Comparison of ENCODE assay signal across 9 cellular contexts in genomic region chr11:131064373-131064991, GRCh38.
A peak's percentile ranks its signal among the peaks of the same experiment; 100 is the strongest.
DNase-seq lines count a peak whose midpoint lies in the region; ATAC-seq, FAIRE-seq and TF ChIP-seq lines count a peak whose summit lies in the region.
"Had no signal": no experiment of that assay in that cellular context is flagged by ENCODE, and none has a peak within 500 bp of the region (broad histone marks: within the 10 kb centered on the region; RNA-seq: fewer than 3 reads in every experiment).

No MANE protein-coding gene starts in this region.

- WGBS in mammary epithelial cell (ENCODE audit: low coverage, missing lambda C conversion rate), result 2% methylated on average over 10 of the region's 12 CpGs

- peak; percentile 82 for FAIRE-seq in GM18507 (lab: Jason Lieb, UNC)

- H3K4me1 ChIP-seq in NT2/D1 (ENCODE audit: insufficient read depth, insufficient read length) (no peaks in the 10 kb centered on the region), mammary epithelial cell (ENCODE audit: insufficient read depth, low read length) (no peaks in the 10 kb centered on the region), tibial artery (no peaks in the 10 kb centered on the region)

- H4K20me1 ChIP-seq in mammary epithelial cell (ENCODE audit: insufficient read depth, low read length), result no peaks in the 10 kb centered on the region

- H3K9me3 ChIP-seq in NT2/D1 (ENCODE audit: insufficient read depth, low read length) (peaks cover 24% of the 10 kb centered on the region; the same call in 1 of the 2 replicates), mammary epithelial cell (replicated peaks; ENCODE audit: insufficient read depth, low read length) (no peaks in the 10 kb centered on the region), tibial artery (no peaks in the 10 kb centered on the region)

- no peaks in the 10 kb centered on the region for H3K36me3 ChIP-seq in NT2/D1 (ENCODE audit: insufficient read depth, insufficient read length, low read length)
- H3K36me3 ChIP-seq in mammary epithelial cell (ENCODE audit: insufficient read depth, low read length), result no peaks in the 10 kb centered on the region
- no peaks in the 10 kb centered on the region for H3K36me3 ChIP-seq in tibial artery

- H2AFZ ChIP-seq in mammary epithelial cell (ENCODE audit: low read depth, low read length), result no peak overlapping the region

- DNase-seq in CD1c-positive myeloid dendritic cell (ENCODE audit: extremely low spot score) (peak; percentile 10), GM18507 (ENCODE audit: extremely low spot score, insufficient read length, low read depth) (peak; percentile 35), NT2/D1 (ENCODE audit: low read depth, low spot score) (peak; percentile 87), mammary epithelial cell (peak; percentile 43), left lobe of liver (ENCODE audit: low spot score) (peak; percentile 50), tibial artery (no peak)
- no peak for DNase-seq in activated effector memory CD4-positive, alpha-beta T cell treated with anti-CD3 and anti-CD28 coated beads, Interleukin-2, amount 50 U/mL, for 16 hours
- DNase-seq: activated B cell treated with CpG ODN at 0.5 μM for 24 hours had no signal

- in situ Hi-C loops in mammary epithelial cell (cut with MboI; ENCODE audit: low sequenced_read_pairs in 2 of 2), result loop anchor here (10.0 kb wide), 1 partner anchor 610 kb away; no protein-coding TSS in a partner anchor

- H3K4me3 ChIP-seq in NT2/D1 (ENCODE audit: insufficient read length, low read depth) (no peak overlapping the region), mammary epithelial cell (replicated peaks in 1 of 3; ENCODE audit: insufficient read depth in 1 of 3, low read depth in 2 of 3, low read length in 3 of 3) (no peak overlapping the region), tibial artery (no peak overlapping the region)

- peak; percentile 97 for TF ChIP-seq CTCF in mammary epithelial cell (conservative IDR thresholded peaks at IDR 0.05 in 1 of 2, IDR thresholded peaks at IDR 0.05 in 1 of 2; ENCODE audit: extremely low read depth in 1 of 2, insufficient read depth in 1 of 2, low read depth in 1 of 2, low read length in 2 of 2)
- peak; percentile 46 to 48 for TF ChIP-seq CTCF in tibial artery (IDR thresholded peaks at IDR 0.05)

- intact Hi-C loops in mammary epithelial cell (cut with micrococcal nuclease), result loop anchor here (1.0 to 5.0 kb wide), 6 partner anchors 39 to 632 kb away; no protein-coding TSS in a partner anchor
- intact Hi-C loops in tibial artery (cut with DNase I; ENCODE audit: low total_unique reads), result no loop called here

- H3K27me3 ChIP-seq in NT2/D1 (ENCODE audit: insufficient read depth, insufficient read length) (no peaks in the 10 kb centered on the region), mammary epithelial cell (ENCODE audit: insufficient read depth, low read length) (no peaks in the 10 kb centered on the region), tibial artery (peaks cover 0 to 15% of the 10 kb centered on the region in 2 donors)

- dilution Hi-C loops in mammary epithelial cell (cut with HindIII; ENCODE audit: low sequenced_read_pairs), result no loop called here

- no peak overlapping the region for H3K4me2 ChIP-seq in mammary epithelial cell (ENCODE audit: insufficient read depth, low read depth, low read length)

- CTCF ChIA-PET in mammary epithelial cell (lab: Charles Lee; ENCODE audit: low non-redundant PET), result interaction anchor here (0.6 to 0.8 kb wide), 3 partner anchors 610 to 1985 kb away, joined by 3 to 11 read pairs (median 5); no protein-coding TSS in a partner anchor

- no peak overlapping the region for H3K27ac ChIP-seq in mammary epithelial cell (ENCODE audit: insufficient read depth, low read depth, low read length)
- H3K27ac ChIP-seq in tibial artery, result no peak overlapping the region

- peak; percentile 76 for ATAC-seq in HG03097 (IDR thresholded peaks at IDR 0.05; ENCODE audit: low FRiP score, unreplicated experiment)
- peak; percentile 78 for ATAC-seq in left lobe of liver

- no TSS peak for BruUV-seq in mammary epithelial cell (replicated peaks; lab: Mats Ljungman, UMichigan)

- H3K9ac ChIP-seq in NT2/D1 (ENCODE audit: insufficient read length, low read depth) (no peak overlapping the region), mammary epithelial cell (ENCODE audit: insufficient read depth, low read length) (no peak overlapping the region)

- no peaks in the 10 kb centered on the region for H3K79me2 ChIP-seq in mammary epithelial cell (ENCODE audit: insufficient read depth, low read length)

Comparison
In these comparisons a context has a peak if more than half of its experiments do, and no peak if none do; other contexts are left out.
1. DNase-seq: peak in CD1c-positive myeloid dendritic cell (single experiment), GM18507 (single experiment), NT2/D1 (single experiment), mammary epithelial cell (single experiment) and left lobe of liver (single experiment); none in tibial artery (0 of 2) and activated effector memory CD4-positive, alpha-beta T cell treated with anti-CD3 and anti-CD28 coated beads, Interleukin-2, amount 50 U/mL, for 16 hours (single experiment).